ENCODE assay signal across 14 cellular contexts in the genomic region with DNA sequence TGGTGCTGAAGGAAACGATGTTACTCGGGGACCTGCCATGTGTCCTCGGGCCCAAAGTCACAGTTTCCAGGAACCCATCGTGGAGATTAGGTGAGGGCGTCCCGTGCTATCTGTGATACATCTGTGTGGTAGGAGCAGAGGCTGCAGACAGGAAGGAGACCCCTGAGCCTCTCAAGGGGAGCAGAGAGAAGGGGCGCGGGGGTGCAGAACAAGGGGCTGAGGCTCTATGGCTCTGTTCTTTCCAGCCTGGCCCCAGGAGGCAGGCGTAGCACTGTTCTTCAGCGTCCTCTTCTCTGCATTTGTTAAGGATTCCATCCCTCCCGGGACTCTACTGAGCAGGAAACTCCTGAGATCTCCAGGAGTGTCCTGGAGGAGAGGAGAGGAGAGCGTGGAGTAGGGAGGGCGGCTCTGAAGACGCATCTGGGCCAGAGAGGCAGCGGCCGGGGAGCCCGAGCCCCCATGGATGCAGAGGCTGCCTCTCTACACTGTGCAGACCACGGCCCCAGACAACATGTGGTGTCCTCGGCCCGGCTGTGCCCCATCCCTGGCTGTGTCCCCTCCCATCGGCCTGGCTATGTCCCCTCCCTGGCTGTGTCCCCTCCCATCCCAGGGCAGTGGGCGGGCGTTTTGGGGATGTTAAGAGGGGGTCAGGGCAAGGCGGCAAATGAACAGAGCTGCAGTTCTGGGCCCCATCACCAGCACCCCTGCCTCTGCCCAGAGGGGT.
"Had no signal": no experiment of that assay in that cellular context is flagged by ENCODE, and none has a peak within 500 bp of the region (broad histone marks: within the 10 kb centered on the region; RNA-seq: fewer than 3 reads in every experiment).

No MANE protein-coding gene starts in this region.

- H3K27ac ChIP-seq: ascending aorta, breast epithelium, gastrocnemius medialis, heart right ventricle, stomach, uterus had no signal

- DNase-seq: activated CD4-positive, alpha-beta T cell treated with anti-CD3 and anti-CD28 coated beads, Interleukin-2, amount 50 U/mL, for 1 hour; activated naive CD4-positive, alpha-beta T cell treated with Interleukin-2 at 50 U/mL for 16 hours; activated T-cell treated with anti-CD3 and anti-CD28 coated beads for 4 hours; erythroblast; gastrocnemius medialis; heart right ventricle; mesenchymal stem cell; occipital lobe; stomach; uterus had no signal

- H3K36me3 ChIP-seq: breast epithelium, uterus had no signal

- H3K4me3 ChIP-seq: ascending aorta, breast epithelium, gastrocnemius medialis, heart right ventricle, stomach, uterus had no signal

- H3K4me1 ChIP-seq: ascending aorta, breast epithelium, gastrocnemius medialis, stomach, uterus had no signal

- H3K27me3 ChIP-seq: ascending aorta, breast epithelium, gastrocnemius medialis, heart right ventricle, stomach, uterus had no signal

- ATAC-seq: activated CD4-positive, CD25-positive, alpha-beta regulatory T cell treated with anti-CD3 and anti-CD28 coated beads, Interleukin-2, amount 50 U/mL, for 24 hours; gastrocnemius medialis; left lobe of liver had no signal

- H3K9me3 ChIP-seq: ascending aorta, breast epithelium, gastrocnemius medialis, heart right ventricle, stomach, uterus had no signal
